In genomic region chr11:57345555-57346151, GRCh38 we compare ENCODE assay signal across 8 cellular contexts. TPM values are rescaled to one million over a fixed set of nuclear protein-coding genes. Genes with fewer than 3 reads are reported as not detected.
DNase-seq lines count a peak whose midpoint lies in the region; ATAC-seq and TF ChIP-seq lines count a peak whose summit lies in the region.

No MANE protein-coding gene starts in this region.

- H3F3A ChIP-seq in GM23248 (ENCODE audit: insufficient read depth), result no peaks in the 10 kb centered on the region
- no peaks in the 10 kb centered on the region for H3F3A ChIP-seq in MM.1S (ENCODE audit: insufficient read depth, low read length)

- peak; percentile 79 to 85 for ATAC-seq in activated naive CD4-positive, alpha-beta T cell treated with anti-CD3 and anti-CD28 coated beads, Interleukin-2, amount 50 U/mL, for 72 hours
- ATAC-seq in heart left ventricle (peak; percentile 61 to 82 (median 76)), GM18520 (IDR thresholded peaks at IDR 0.05; ENCODE audit: unreplicated experiment) (no peak)

- H3K79me2 ChIP-seq in GM23248 (ENCODE audit: insufficient read depth) (no peaks in the 10 kb centered on the region), MM.1S (ENCODE audit: low read length) (no peaks in the 10 kb centered on the region)

- peak; percentile 66 for TF ChIP-seq CTCF in MM.1S (IDR thresholded peaks at IDR 0.05; ENCODE audit: low read length)
- TF ChIP-seq CTCF in heart left ventricle (IDR thresholded peaks at IDR 0.05), result peak; percentile 78 to 89 (median 82)

- H3K4me1 ChIP-seq in GM23248 (ENCODE audit: insufficient read depth) (no peaks in the 10 kb centered on the region), MM.1S (ENCODE audit: low read length) (no peaks in the 10 kb centered on the region), heart left ventricle (peaks cover 0 to 10% (median 4%) of the 10 kb centered on the region in 12 donors)

- H3K9me2 ChIP-seq in GM23248 (ENCODE audit: insufficient read depth), result no peaks in the 10 kb centered on the region
- no peaks in the 10 kb centered on the region for H3K9me2 ChIP-seq in MM.1S (replicated peaks; ENCODE audit: insufficient read depth, low read length)

- DNase-seq in DMS79 treated with DMSO at 0.1 percent for 48 hours (lab: John Stamatoyannopoulos, UW) (peak; percentile 75), GM23248 (peak; percentile 79), MM.1S (peak; percentile 66), SKM-1 (lab: John Stamatoyannopoulos, UW; ENCODE audit: unreplicated experiment) (peak; percentile 43), heart left ventricle (peak; percentile 55 to 71 (median 62)), putamen (ENCODE audit: low spot score) (peak; percentile 68)
- DNase-seq in activated naive CD4-positive, alpha-beta T cell treated with anti-CD3 and anti-CD28 coated beads, Interleukin-2, amount 50 U/mL, for 72 hours (ENCODE audit: low spot score in 2 of 2), result peak in 1 of 2 donors; percentile 66

- no peaks in the 10 kb centered on the region for H3K9me3 Mint-ChIP-seq in activated naive CD4-positive, alpha-beta T cell treated with anti-CD3 and anti-CD28 coated beads, Interleukin-2, amount 50 U/mL, for 72 hours

- H3K9ac ChIP-seq in GM23248 (peak overlapping the region; percentile 46), MM.1S (ENCODE audit: low read length) (no peak overlapping the region)

- no peaks in the 10 kb centered on the region for H3K9me3 ChIP-seq in GM23248 (ENCODE audit: low read depth)
- no peaks in the 10 kb centered on the region for H3K9me3 ChIP-seq in MM.1S (replicated peaks; ENCODE audit: insufficient read depth, low read length)
- H3K9me3 ChIP-seq in heart left ventricle, result no peaks in the 10 kb centered on the region

- no peak overlapping the region for H3K27ac Mint-ChIP-seq in activated naive CD4-positive, alpha-beta T cell treated with anti-CD3 and anti-CD28 coated beads, Interleukin-2, amount 50 U/mL, for 72 hours

- 12 to 16% methylated on average over 11 of the region's 11 CpGs for WGBS in GM23248 (ENCODE audit: low coverage in 1 of 2, low lambda C conversion rate in 2 of 2, missing lambda C conversion rate in 2 of 2), 2 experiments
- 17 to 27% (median 19%) methylated on average over 11 of the region's 11 CpGs for WGBS in heart left ventricle, 4 donors

- in situ Hi-C loops in GM23248 (cut with MboI), result no loop called here

- no peaks in the 10 kb centered on the region for H3K27me3 ChIP-seq in GM23248 (replicated peaks; ENCODE audit: insufficient read depth)
- 0 out of 2 replicates have a peak, but pooled peaks cover 5% of the 10 kb centered on the region for H3K27me3 ChIP-seq in MM.1S (replicated peaks; ENCODE audit: insufficient read depth, low read length)
- H3K27me3 ChIP-seq in heart left ventricle, result no peaks in the 10 kb centered on the region

- intact Hi-C loops in heart left ventricle (cut with DNase I), result loop anchor here (2.0 to 10.0 kb wide), 17 partner anchors 62 to 1169 kb away; partner anchors contain the start of genes YPEL4 (in 4 of the 10), SLC43A3 (in 2 of the 10) and SLC43A1 (in 1 of the 10)

- H3K4me2 ChIP-seq in GM23248 (ENCODE audit: unreplicated experiment) (no peak overlapping the region), MM.1S (ENCODE audit: low read depth, low read length) (peak overlapping the region; percentile 43; the same call in 1 of the 2 replicates)

- H3K4me3 ChIP-seq in GM23248 (no peak overlapping the region), MM.1S (ENCODE audit: low read length) (no peak overlapping the region), heart left ventricle (no peak overlapping the region)

- H3K27ac ChIP-seq in GM23248, result no peak overlapping the region
- H3K27ac ChIP-seq in MM.1S (ENCODE audit: low read length), result no peak overlapping the region
- no peak overlapping the region for H3K27ac ChIP-seq in heart left ventricle

- H3K36me3 Mint-ChIP-seq in activated naive CD4-positive, alpha-beta T cell treated with anti-CD3 and anti-CD28 coated beads, Interleukin-2, amount 50 U/mL, for 72 hours, result no peaks in the 10 kb centered on the region

- H4K20me1 ChIP-seq in GM23248 (ENCODE audit: insufficient read depth), result no peaks in the 10 kb centered on the region
- H4K20me1 ChIP-seq in MM.1S (ENCODE audit: insufficient read depth, low read length), result no peaks in the 10 kb centered on the region

- TF ChIP-seq POLR2A in heart left ventricle (IDR thresholded peaks at IDR 0.05), result no peak

- peak overlapping the region; percentile 80 for H2AFZ ChIP-seq in GM23248
- H2AFZ ChIP-seq in MM.1S (ENCODE audit: low read length), result peak overlapping the region; percentile 77

- H3K36me3 ChIP-seq in GM23248 (ENCODE audit: low read depth) (no peaks in the 10 kb centered on the region), MM.1S (replicated peaks; ENCODE audit: insufficient read depth, low read length) (no peaks in the 10 kb centered on the region), heart left ventricle (no peaks in the 10 kb centered on the region)

RNA-seq across cellular contexts. Expression of gene P2RX3, which starts 7.5 kb away (rescaled TPM):
- not detected in 2 replicates for total RNA-seq in GM23248 (2014; rRNA removed; shearing (Covaris generic))
- polyA plus RNA-seq in GM23248 (2016; fragmentation: Nextera tagmentation; extraction: Ambion mirVana) (0.10 TPM in 1 of 2 replicates, not detected in the other), heart left ventricle (under 1 TPM; 0.35 to 0.72 TPM)
- total RNA-seq in activated naive CD4-positive, alpha-beta T cell treated with anti-CD3 and anti-CD28 coated beads, Interleukin-2, amount 50 U/mL, for 72 hours, result not detected
- total RNA-seq in heart left ventricle, result 1 to 10 TPM in 7 of 9 donors, under 1 TPM in 2; 0.63 to 7.1 (median 1.5) TPM

RNA-seq across cellular contexts. Expression of gene SSRP1, which starts 10.0 kb away (rescaled TPM):
- total RNA-seq in GM23248 (2014; rRNA removed; shearing (Covaris generic)), result 69.2 and 76.2 TPM in 2 replicates
- polyA plus RNA-seq in GM23248 (2016; fragmentation: Nextera tagmentation; extraction: Ambion mirVana), result 29.3 and 32.9 TPM in 2 replicates
- 100 to 1,000 TPM in 1 of 2 donors, 10 to 100 TPM in 1; 59.9 to 250 TPM for total RNA-seq in activated naive CD4-positive, alpha-beta T cell treated with anti-CD3 and anti-CD28 coated beads, Interleukin-2, amount 50 U/mL, for 72 hours
- total RNA-seq in heart left ventricle, result 10 to 100 TPM; 31.8 to 60.4 (median 41.6) TPM
- polyA plus RNA-seq in heart left ventricle, result 10 to 100 TPM; 21.8 to 86.5 TPM

RNA-seq across cellular contexts. Expression of gene TNKS1BP1, which starts 20.9 kb away (rescaled TPM):
- 89.7 and 92.1 TPM in 2 replicates for total RNA-seq in GM23248 (2014; rRNA removed; shearing (Covaris generic))
- polyA plus RNA-seq in GM23248 (2016; fragmentation: Nextera tagmentation; extraction: Ambion mirVana), result 88.2 and 88.8 TPM in 2 replicates
- total RNA-seq in activated naive CD4-positive, alpha-beta T cell treated with anti-CD3 and anti-CD28 coated beads, Interleukin-2, amount 50 U/mL, for 72 hours, result 10 to 100 TPM in 1 of 2 donors, 1 to 10 TPM in 1; 5.6 to 17.7 TPM
- 10 to 100 TPM; 25.3 to 68.3 (median 33.1) TPM for total RNA-seq in heart left ventricle
- 10 to 100 TPM; 36.9 to 45.3 TPM for polyA plus RNA-seq in heart left ventricle

RNA-seq across cellular contexts. Expression of gene PRG3, which starts 35.3 kb away (rescaled TPM):
- total RNA-seq in GM23248 (2014; rRNA removed; shearing (Covaris generic)), result not detected in 2 replicates
- polyA plus RNA-seq in GM23248 (2016; fragmentation: Nextera tagmentation; extraction: Ambion mirVana) (not detected in 2 replicates), heart left ventricle (not detected)
- not detected for total RNA-seq in activated naive CD4-positive, alpha-beta T cell treated with anti-CD3 and anti-CD28 coated beads, Interleukin-2, amount 50 U/mL, for 72 hours
- not detected for total RNA-seq in heart left ventricle

RNA-seq across cellular contexts. Expression of gene PRG2, which starts 44.8 kb away (rescaled TPM):
- 0.51 and 2.2 TPM in 2 replicates for total RNA-seq in GM23248 (2014; rRNA removed; shearing (Covaris generic))
- 2.6 and 2.8 TPM in 2 replicates for polyA plus RNA-seq in GM23248 (2016; fragmentation: Nextera tagmentation; extraction: Ambion mirVana)
- 1 to 10 TPM in 1 of 2 donors, under 1 TPM in 1; 0.97 to 2.4 TPM for total RNA-seq in activated naive CD4-positive, alpha-beta T cell treated with anti-CD3 and anti-CD28 coated beads, Interleukin-2, amount 50 U/mL, for 72 hours
- under 1 TPM in 4 of 9 donors, not detected in 5; 0.14 to 0.27 (median 0.22) TPM for total RNA-seq in heart left ventricle
- polyA plus RNA-seq in heart left ventricle, result under 1 TPM in 1 of 2 donors, not detected in 1; 0.04 TPM
